In the genomic region with DNA sequence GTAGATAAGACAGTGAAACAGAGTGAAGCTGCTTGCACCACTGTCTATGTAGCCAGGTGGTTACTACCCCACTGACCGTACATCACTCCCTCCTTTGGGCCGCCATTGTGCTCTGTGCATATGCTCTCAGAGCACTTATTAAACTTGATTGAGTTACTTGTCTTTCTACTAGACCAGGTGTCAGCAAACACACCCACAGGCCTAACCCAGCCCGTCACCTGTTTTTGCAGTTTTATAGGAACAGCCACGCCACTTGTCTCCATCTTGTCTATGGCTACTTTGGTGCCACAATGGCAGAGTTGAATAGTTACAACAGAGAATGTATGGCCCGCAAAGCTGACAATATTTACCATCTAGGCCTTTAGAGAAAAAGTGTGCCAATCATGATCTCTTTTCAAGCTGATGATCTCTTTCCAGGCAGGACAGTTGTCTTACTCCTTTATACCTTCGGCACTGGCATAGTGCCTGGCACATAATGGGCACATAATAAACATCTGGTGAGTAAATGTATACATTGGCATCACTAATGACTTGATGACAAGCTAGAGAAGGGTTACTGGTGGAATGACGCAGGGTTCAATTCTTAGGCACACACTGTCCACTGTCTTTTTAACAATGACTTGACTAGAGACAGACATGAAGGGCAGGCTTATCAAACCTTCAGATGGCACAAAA, we compare ENCODE assay signal across 16 cellular contexts.
"Had no signal": no experiment of that assay in that cellular context is flagged by ENCODE, and none has a peak within 500 bp of the region (broad histone marks: within the 10 kb centered on the region; RNA-seq: fewer than 3 reads in every experiment).

No MANE protein-coding gene starts in this region.

- H2AFZ ChIP-seq: hepatocyte had no signal

- H3K4me3 ChIP-seq: hepatocyte, prostate gland, thyroid gland, vagina had no signal

- H3K9me3 ChIP-seq: prostate gland, thyroid gland, vagina had no signal

- H3K4me2 ChIP-seq: hepatocyte had no signal

- H3K4me3 Mint-ChIP-seq: activated CD4-positive, alpha-beta memory T cell treated with anti-CD3 and anti-CD28 coated beads for 36 hours; activated CD8-positive, alpha-beta memory T cell treated with anti-CD3 and anti-CD28 coated beads, Interleukin-2, amount 10 ng/mL, durations not matched to agents 7 days and 5 days; activated naive CD4-positive, alpha-beta T cell treated with anti-CD3 and anti-CD28 coated beads, Interleukin-2, amount 50 U/mL, for 24 hours; stimulated activated naive CD8-positive, alpha-beta T cell treated with anti-CD3 and anti-CD28 coated beads, Interleukin-15, amount 100 ng/mL, for 72 hours; T-helper 1 cell treated with Interleukin-12 subunit alpha and Interleukin-12 subunit beta and Interleukin-4 antibody, amounts not matched to agents 30 μg/mL and 1 μg/mL, for 36 hours had no signal

- DNase-seq: activated CD4-positive, alpha-beta memory T cell treated with anti-CD3 and anti-CD28 coated beads for 36 hours; activated CD8-positive, alpha-beta memory T cell treated with anti-CD3 and anti-CD28 coated beads, Interleukin-2, amount 10 ng/mL, durations not matched to agents 7 days and 5 days; activated T-cell treated with anti-CD3 and anti-CD28 coated beads, Interleukin-2, amount 50 U/mL, for 1 hour; central memory CD4-positive, alpha-beta T cell; effector memory CD4-positive, alpha-beta T cell; mesendoderm; stimulated activated CD4-positive, alpha-beta T cell treated with anti-CD3 and anti-CD28 coated beads, Interleukin-1b, Interleukin-23, amount 100 ng/mL, for 48 hours; stimulated activated naive CD8-positive, alpha-beta T cell treated with anti-CD3 and anti-CD28 coated beads, Interleukin-15, amount 100 ng/mL, for 72 hours; thyroid gland; WERI-Rb-1 had no signal

- H3K27ac ChIP-seq: hepatocyte, thyroid gland, vagina, WERI-Rb-1 had no signal

- H3K4me1 Mint-ChIP-seq: stimulated activated naive CD8-positive, alpha-beta T cell treated with anti-CD3 and anti-CD28 coated beads, Interleukin-15, amount 100 ng/mL, for 72 hours had no signal

- H3K9me3 Mint-ChIP-seq: activated CD4-positive, alpha-beta memory T cell treated with anti-CD3 and anti-CD28 coated beads for 36 hours; activated naive CD4-positive, alpha-beta T cell treated with anti-CD3 and anti-CD28 coated beads, Interleukin-2, amount 50 U/mL, for 24 hours; stimulated activated naive CD8-positive, alpha-beta T cell treated with anti-CD3 and anti-CD28 coated beads, Interleukin-15, amount 100 ng/mL, for 72 hours; T-helper 1 cell treated with Interleukin-12 subunit alpha and Interleukin-12 subunit beta and Interleukin-4 antibody, amounts not matched to agents 30 μg/mL and 1 μg/mL, for 36 hours had no signal

- H3K27me3 ChIP-seq: hepatocyte, thyroid gland, vagina had no signal

- H3K27me3 Mint-ChIP-seq: stimulated activated naive CD8-positive, alpha-beta T cell treated with anti-CD3 and anti-CD28 coated beads, Interleukin-15, amount 100 ng/mL, for 72 hours had no signal

- H3K27ac Mint-ChIP-seq: activated CD4-positive, alpha-beta memory T cell treated with anti-CD3 and anti-CD28 coated beads for 36 hours; activated CD8-positive, alpha-beta memory T cell treated with anti-CD3 and anti-CD28 coated beads, Interleukin-2, amount 10 ng/mL, durations not matched to agents 7 days and 5 days; activated naive CD4-positive, alpha-beta T cell treated with anti-CD3 and anti-CD28 coated beads, Interleukin-2, amount 50 U/mL, for 24 hours; stimulated activated naive CD8-positive, alpha-beta T cell treated with anti-CD3 and anti-CD28 coated beads, Interleukin-15, amount 100 ng/mL, for 72 hours; T-helper 1 cell treated with Interleukin-12 subunit alpha and Interleukin-12 subunit beta and Interleukin-4 antibody, amounts not matched to agents 30 μg/mL and 1 μg/mL, for 36 hours had no signal

- ATAC-seq: activated CD8-positive, alpha-beta memory T cell treated with anti-CD3 and anti-CD28 coated beads, Interleukin-2, amount 10 ng/mL, durations not matched to agents 7 days and 5 days; sciatic nerve; stimulated activated naive CD8-positive, alpha-beta T cell treated with anti-CD3 and anti-CD28 coated beads, Interleukin-15, amount 100 ng/mL, for 72 hours had no signal

- H3K4me1 ChIP-seq: prostate gland had no signal

- H3K36me3 Mint-ChIP-seq: activated CD4-positive, alpha-beta memory T cell treated with anti-CD3 and anti-CD28 coated beads for 36 hours; activated CD8-positive, alpha-beta memory T cell treated with anti-CD3 and anti-CD28 coated beads, Interleukin-2, amount 10 ng/mL, durations not matched to agents 7 days and 5 days; activated naive CD4-positive, alpha-beta T cell treated with anti-CD3 and anti-CD28 coated beads, Interleukin-2, amount 50 U/mL, for 24 hours had no signal

- H3K36me3 ChIP-seq: prostate gland, thyroid gland, vagina, WERI-Rb-1 had no signal
